In the genomic region with DNA sequence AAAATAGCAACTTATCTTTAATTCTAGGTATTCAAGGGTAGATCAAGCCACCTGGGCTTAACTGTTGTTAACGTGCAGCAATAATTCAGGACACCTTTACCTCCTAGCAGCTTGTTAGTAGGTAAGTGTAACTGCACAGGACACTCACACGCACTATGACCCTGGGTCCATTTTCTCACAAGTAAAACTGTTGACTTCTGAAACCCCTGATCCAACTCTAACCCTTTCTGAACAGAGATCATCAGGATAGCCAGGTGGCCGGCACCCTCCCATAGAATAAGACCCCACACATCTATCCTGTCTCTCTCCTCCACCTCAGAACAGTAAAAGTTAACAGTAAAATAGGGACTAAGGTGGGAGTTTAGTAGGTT, we compare ENCODE assay signal across 9 cellular contexts. TPM values are rescaled to one million over a fixed set of nuclear protein-coding genes. Genes with fewer than 3 reads are reported as not detected.
DNase-seq lines count a peak whose midpoint lies in the region; ATAC-seq, FAIRE-seq and TF ChIP-seq lines count a peak whose summit lies in the region.
"Had no signal": no experiment of that assay in that cellular context is flagged by ENCODE, and none has a peak within 500 bp of the region (broad histone marks: within the 10 kb centered on the region; RNA-seq: fewer than 3 reads in every experiment).

No MANE protein-coding gene starts in this region.

- TF ChIP-seq CTCF in A549 (IDR thresholded peaks at IDR 0.05) (no peak), WTC11 (IDR thresholded peaks at IDR 0.05) (no peak)

- H3K27me3 Mint-ChIP-seq in WTC11 (ENCODE audit: low read depth): peaks cover 25% of the 10 kb centered on the region

- TF ChIP-seq POLR2A in A549 (IDR thresholded peaks at IDR 0.05; ENCODE audit: low read length): no peak

- H3K36me3 Mint-ChIP-seq in WTC11: peaks cover 20% of the 10 kb centered on the region

- peaks cover 32% of the 10 kb centered on the region for H3K36me3 ChIP-seq in iPS-20b (ENCODE audit: insufficient read depth, low read depth, low read length)

- no peaks in the 10 kb centered on the region for H3K9me3 Mint-ChIP-seq in WTC11

- WGBS in A549 (ENCODE audit: missing lambda C conversion rate): 9% methylated on average over 3 of the region's 3 CpGs

- no peak overlapping the region for H3K27ac Mint-ChIP-seq in WTC11

- peaks cover 16% of the 10 kb centered on the region for H3K27me3 ChIP-seq in iPS-20b (ENCODE audit: insufficient read depth, low read length)

- no peak for FAIRE-seq in A549 (lab: Jason Lieb, UNC)

- H3K9ac ChIP-seq in iPS-20b (ENCODE audit: low read depth, low read length): peak overlapping the region; percentile 81

- H3K27ac ChIP-seq in A549 (peak overlapping the region; percentile 61 to 81; a peak in 5 of 6 replicates), iPS-20b (ENCODE audit: low read length) (peak overlapping the region; percentile 2)

- H3K4me1 ChIP-seq in A549 (peaks cover 8% of the 10 kb centered on the region; the same call in 2 of the 3 replicates), iPS-20b (ENCODE audit: insufficient read depth, low read length) (peaks cover 10% of the 10 kb centered on the region; the same call in 1 of the 2 replicates)

- no peak for TF ChIP-seq RAD21 in A549 (conservative IDR thresholded peaks at IDR 0.05 in 1 of 2, IDR thresholded peaks at IDR 0.05 in 1 of 2)

- H3K4me3 ChIP-seq in A549: peak overlapping the region; percentile 71
- peak overlapping the region; percentile 84 for H3K4me3 ChIP-seq in iPS-20b (ENCODE audit: low read length)

- POLR2A ChIA-PET in A549 (lab: Yijun Ruan, JAX) (no interaction called here), WTC11 (lab: Charles Lee) (no interaction called here)

- peak overlapping the region; percentile 96 for H3K4me3 Mint-ChIP-seq in WTC11

- peak overlapping the region; percentile 77 for H3K4me2 ChIP-seq in A549

- ATAC-seq in A549 (peak; percentile 7 to 29; a peak in 3 of 6 replicates), GM19467 (IDR thresholded peaks at IDR 0.05; ENCODE audit: unreplicated experiment) (peak; percentile 1), WTC11 (no peak), GM19463 (IDR thresholded peaks at IDR 0.05; ENCODE audit: unreplicated experiment) (no peak), HG02885 (IDR thresholded peaks at IDR 0.05; ENCODE audit: poor library complexity, unreplicated experiment) (no peak)
- no peak for ATAC-seq in activated CD4-positive, CD25-positive, alpha-beta regulatory T cell treated with anti-CD3 and anti-CD28 coated beads, Interleukin-2, amount 50 U/mL, for 24 hours

- CTCF ChIA-PET in A549 (lab: Yijun Ruan, JAX): no interaction called here
- CTCF ChIA-PET in WTC11 (lab: Charles Lee): interaction anchor here (0.6 kb wide), 1 partner anchor 885 kb away, joined by 7 read pairs; no protein-coding TSS in a partner anchor

- no peak for DNase-seq in A549 (ENCODE audit: low read depth in 1 of 2, low spot score in 1 of 2)
- DNase-seq in WTC11 (ENCODE audit: low spot score): no peak
- no peak for DNase-seq in T1000 (lab: John Stamatoyannopoulos, UW)

- TF ChIP-seq EP300 in A549 (IDR thresholded peaks at IDR 0.05): no peak

- H3K9me3 ChIP-seq in A549 (no peaks in the 10 kb centered on the region), iPS-20b (ENCODE audit: insufficient read depth, low read depth, low read length) (no peaks in the 10 kb centered on the region)

- H3K4me1 Mint-ChIP-seq in WTC11: peaks cover 11% of the 10 kb centered on the region

TF ChIP-seq in A549, 52 proteins besides CTCF, POLR2A, EP300 and RAD21:
- TF ChIP-seq CBX8 (IDR thresholded peaks at IDR 0.05) (no peak), NPAS2 (CRISPR knock-in tag; IDR thresholded peaks at IDR 0.05; ENCODE audit: borderline replicate concordance) (no peak), KDM5A (IDR thresholded peaks at IDR 0.05) (no peak), MAFK (IDR thresholded peaks at IDR 0.05; ENCODE audit: partially characterized antibody) (no peak), ZFP36 (IDR thresholded peaks at IDR 0.05; ENCODE audit: borderline replicate concordance, partially characterized antibody) (no peak), RNF2 (IDR thresholded peaks at IDR 0.05; ENCODE audit: borderline replicate concordance, low read depth) (no peak), MAZ (IDR thresholded peaks at IDR 0.05; ENCODE audit: borderline replicate concordance, low read depth, low read length) (no peak), ZSCAN20 (CRISPR knock-in tag; IDR thresholded peaks at IDR 0.05) (no peak)

TF ChIP-seq in WTC11, 78 proteins besides CTCF, POLR2A, EP300 and RAD21:
- TF ChIP-seq ZNF232 (CRISPR knock-in tag; IDR thresholded peaks at IDR 0.05): no peak
- TF ChIP-seq ZNF121 (CRISPR knock-in tag; IDR thresholded peaks at IDR 0.05): no peak
- no peak for TF ChIP-seq FOXJ3 (CRISPR knock-in tag; IDR thresholded peaks at IDR 0.05; ENCODE audit: borderline replicate concordance)
- TF ChIP-seq, protein P1, sequence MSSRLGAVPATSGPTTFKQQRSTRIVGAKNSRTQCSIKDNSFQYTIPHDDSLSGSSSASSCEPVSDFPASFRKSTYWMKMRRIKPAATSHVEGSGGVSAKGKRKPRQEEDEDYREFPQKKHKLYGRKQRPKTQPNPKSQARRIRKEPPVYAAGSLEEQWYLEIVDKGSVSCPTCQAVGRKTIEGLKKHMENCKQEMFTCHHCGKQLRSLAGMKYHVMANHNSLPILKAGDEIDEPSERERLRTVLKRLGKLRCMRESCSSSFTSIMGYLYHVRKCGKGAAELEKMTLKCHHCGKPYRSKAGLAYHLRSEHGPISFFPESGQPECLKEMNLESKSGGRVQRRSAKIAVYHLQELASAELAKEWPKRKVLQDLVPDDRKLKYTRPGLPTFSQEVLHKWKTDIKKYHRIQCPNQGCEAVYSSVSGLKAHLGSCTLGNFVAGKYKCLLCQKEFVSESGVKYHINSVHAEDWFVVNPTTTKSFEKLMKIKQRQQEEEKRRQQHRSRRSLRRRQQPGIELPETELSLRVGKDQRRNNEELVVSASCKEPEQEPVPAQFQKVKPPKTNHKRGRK (CRISPR knock-in tag; IDR thresholded peaks at IDR 0.05; ENCODE audit: borderline replicate concordance): no peak
- TF ChIP-seq, protein P2, sequence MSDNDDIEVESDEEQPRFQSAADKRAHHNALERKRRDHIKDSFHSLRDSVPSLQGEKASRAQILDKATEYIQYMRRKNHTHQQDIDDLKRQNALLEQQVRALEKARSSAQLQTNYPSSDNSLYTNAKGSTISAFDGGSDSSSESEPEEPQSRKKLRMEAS (CRISPR knock-in tag; IDR thresholded peaks at IDR 0.05): no peak
- no peak for TF ChIP-seq MXD4 (CRISPR knock-in tag; IDR thresholded peaks at IDR 0.05; ENCODE audit: borderline replicate concordance)
- TF ChIP-seq, protein P3, sequence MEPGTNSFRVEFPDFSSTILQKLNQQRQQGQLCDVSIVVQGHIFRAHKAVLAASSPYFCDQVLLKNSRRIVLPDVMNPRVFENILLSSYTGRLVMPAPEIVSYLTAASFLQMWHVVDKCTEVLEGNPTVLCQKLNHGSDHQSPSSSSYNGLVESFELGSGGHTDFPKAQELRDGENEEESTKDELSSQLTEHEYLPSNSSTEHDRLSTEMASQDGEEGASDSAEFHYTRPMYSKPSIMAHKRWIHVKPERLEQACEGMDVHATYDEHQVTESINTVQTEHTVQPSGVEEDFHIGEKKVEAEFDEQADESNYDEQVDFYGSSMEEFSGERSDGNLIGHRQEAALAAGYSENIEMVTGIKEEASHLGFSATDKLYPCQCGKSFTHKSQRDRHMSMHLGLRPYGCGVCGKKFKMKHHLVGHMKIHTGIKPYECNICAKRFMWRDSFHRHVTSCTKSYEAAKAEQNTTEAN (CRISPR knock-in tag; IDR thresholded peaks at IDR 0.05): no peak
- TF ChIP-seq SMAD4 (CRISPR knock-in tag; IDR thresholded peaks at IDR 0.05): no peak

RNA-seq across cellular contexts. Expression of a gene that starts 0.6 kb away (rescaled TPM):
- polyA plus RNA-seq in A549 (2011; rRNA removed) (15.9 and 23.9 TPM in 2 replicates), A549 (2017; fragmentation: RNase III; extraction: RNeasy Plus Mini Kit Qiagen cat#74134 plus additional on column Dnase treatment) (25.1 to 29.1 TPM (median 27.8 TPM) in 3 replicates)
- 10.7 and 11.3 TPM in 2 replicates for polyA plus RNA-seq in A549 (2012; cell fraction: cytosol; rRNA removed)
- polyA plus RNA-seq in A549 (2012; cell fraction: nucleus; rRNA removed): 2.4 and 6.1 TPM in 2 replicates
- polyA minus RNA-seq in A549 (2011; rRNA and poly(A)+ RNA removed): 9.1 and 10.5 TPM in 2 replicates
- 23.2 to 29.2 TPM (median 28.6 TPM) in 3 replicates for total RNA-seq in WTC11 (2021)

RNA-seq across cellular contexts. Expression of a gene that starts 11.5 kb away (rescaled TPM):
- polyA plus RNA-seq in A549 (2011; rRNA removed) (not detected in 2 replicates), A549 (2017; fragmentation: RNase III; extraction: RNeasy Plus Mini Kit Qiagen cat#74134 plus additional on column Dnase treatment) (not detected in 3 replicates)
- not detected in 2 replicates for polyA plus RNA-seq in A549 (2012; cell fraction: cytosol; rRNA removed)
- polyA plus RNA-seq in A549 (2012; cell fraction: nucleus; rRNA removed): not detected in 2 replicates
- polyA minus RNA-seq in A549 (2011; rRNA and poly(A)+ RNA removed): not detected in 2 replicates
- not detected in 3 replicates for total RNA-seq in WTC11 (2021)
- total RNA-seq: temporal lobe had no signal

Comparison
In these comparisons a context has a peak if more than half of its experiments do, and no peak if none do; other contexts are left out.
1. ATAC-seq: peak in A549 (2 of 2) and GM19467 (single experiment); none in WTC11 (single experiment), activated CD4-positive, CD25-positive, alpha-beta regulatory T cell treated with anti-CD3 and anti-CD28 coated beads, Interleukin-2, amount 50 U/mL, for 24 hours (0 of 2), GM19463 (single experiment) and HG02885 (single experiment).